Comparison of ENCODE assay signal across 7 cellular contexts in genomic region chr10:96943161-96943560, GRCh38.
DNase-seq lines count a peak whose midpoint lies in the region; ATAC-seq, FAIRE-seq and TF ChIP-seq lines count a peak whose summit lies in the region.
"Not testable (repeated sequence)": the region's sequence is repeated elsewhere in the genome, so short reads cannot be mapped to it uniquely, and the experiment has no call there.

No MANE protein-coding gene starts in this region.

- not testable (repeated sequence) for ATAC-seq in Right ventricle myocardium inferior

- not testable (repeated sequence) for H4K20me1 ChIP-seq in SK-N-SH (ENCODE audit: insufficient read depth)

- not testable (repeated sequence) for TF ChIP-seq RAD21 in SK-N-SH (IDR thresholded peaks at IDR 0.05; ENCODE audit: low read length)

- TF ChIP-seq POLR2A in GM12891 (IDR thresholded peaks at IDR 0.05; ENCODE audit: low read depth, low read length), result not testable (repeated sequence)

- peak; percentile 9 for FAIRE-seq in GM12891 (lab: Jason Lieb, UNC)

- not testable (repeated sequence) for H3K9me3 ChIP-seq in SK-N-SH

- not testable (repeated sequence) for TF ChIP-seq CTCF in SK-N-SH (IDR thresholded peaks at IDR 0.05)

- peak overlapping the region in 1 of 2 experiments; percentile 25; a peak in 1 of 4 replicates for H3K27ac ChIP-seq in SK-N-SH (ENCODE audit: low read depth in 2 of 2, low read length in 1 of 2)

- peaks cover 13% of the 10 kb centered on the region for H3K79me2 ChIP-seq in SK-N-SH (ENCODE audit: insufficient read depth)

- H3K36me3 ChIP-seq in SK-N-SH (replicated peaks in 1 of 2; ENCODE audit: control insufficient read depth in 1 of 2, insufficient read depth in 2 of 2, low read length in 1 of 2), result peaks cover 6 to 24% of the 10 kb centered on the region in 2 experiments

- CTCF ChIA-PET in SK-N-SH (lab: Yijun Ruan, JAX), result interaction anchor here (0.8 to 1.5 kb wide), 2 partner anchors 12 to 303 kb away, joined by 3 read pairs; no protein-coding TSS in a partner anchor

- TF ChIP-seq EP300 in SK-N-SH (IDR thresholded peaks at IDR 0.05; ENCODE audit: borderline replicate concordance in 1 of 2, low read depth in 1 of 2, low read length in 1 of 2), result not testable (repeated sequence)

- intact Hi-C loops in Right ventricle myocardium inferior (cut with DNase I), result not testable (repeated sequence)

- not testable (repeated sequence) for H3K4me3 ChIP-seq in SK-N-SH (ENCODE audit: low read depth in 2 of 2, low read length in 1 of 2)

- not testable (repeated sequence) for H3K9ac ChIP-seq in SK-N-SH

- POLR2A ChIA-PET in SK-N-SH (lab: Yijun Ruan, JAX), result not testable (repeated sequence)

- H3F3A ChIP-seq in SK-N-SH (replicated peaks; ENCODE audit: insufficient read depth), result peaks cover 12% of the 10 kb centered on the region

- not testable (repeated sequence) for H3K4me1 ChIP-seq in SK-N-SH (ENCODE audit: control insufficient read depth in 1 of 2, insufficient read depth in 2 of 2, low read depth in 1 of 2, low read length in 1 of 2)

- not testable (repeated sequence) for H3K9me2 ChIP-seq in SK-N-SH

- WGBS in SK-N-SH (ENCODE audit: low lambda C conversion rate), result 84% methylated on average over 8 of the region's 8 CpGs

- H2AFZ ChIP-seq in SK-N-SH (ENCODE audit: low read depth), result not testable (repeated sequence)

- H3K4me2 ChIP-seq in SK-N-SH, result not testable (repeated sequence)

- H3K27me3 ChIP-seq in SK-N-SH (ENCODE audit: insufficient read depth), result not testable (repeated sequence)

- DNase-seq in DMS53 (lab: John Stamatoyannopoulos, UW), result peak; percentile 54
- DNase-seq in GM12891 (ENCODE audit: insufficient read length, low spot score), result not testable (repeated sequence)
- DNase-seq in NCI-H1417 (lab: John Stamatoyannopoulos, UW), result peak in 2 of 3 experiments; percentile 0 to 16
- peak; percentile 28 for DNase-seq in NCI-H146 treated with DMSO at 0.1 percent for 48 hours (lab: John Stamatoyannopoulos, UW; ENCODE audit: unreplicated experiment)
- peak; percentile 7 for DNase-seq in NCI-H69 (lab: John Stamatoyannopoulos, UW)
- DNase-seq in SK-N-SH, result peak; percentile 25
- DNase-seq in Right ventricle myocardium inferior (ENCODE audit: missing footprints), result peak; percentile 49
